Comparison of ENCODE assay signal across 17 cellular contexts in genomic region chr1:18481190-18481920, GRCh38. TPM values are rescaled to one million over a fixed set of nuclear protein-coding genes. Genes with fewer than 3 reads are reported as not detected.
A peak's percentile ranks its signal among the peaks of the same experiment; 100 is the strongest.
DNase-seq lines count a peak whose midpoint lies in the region; ATAC-seq, FAIRE-seq and TF ChIP-seq lines count a peak whose summit lies in the region.
"Had no signal": no experiment of that assay in that cellular context is flagged by ENCODE, and none has a peak within 500 bp of the region (broad histone marks: within the 10 kb centered on the region; RNA-seq: fewer than 3 reads in every experiment).

No MANE protein-coding gene starts in this region.

- peak overlapping the region; percentile 97 for H4K91ac ChIP-seq in H1 (replicated peaks; ENCODE audit: insufficient read length, low read length)

- FAIRE-seq in H1 (lab: Jason Lieb, UNC): no peak

- peaks cover 34% of the 10 kb centered on the region for H3K27me3 Mint-ChIP-seq in nephron (ENCODE audit: low read depth)
- peaks cover 0 to under 1% (median 0%) of the 10 kb centered on the region in 3 donors for H3K27me3 Mint-ChIP-seq in CD14-positive monocyte (ENCODE audit: low read depth in 3 of 3)
- H3K27me3 Mint-ChIP-seq: activated CD8-positive, alpha-beta T cell treated with anti-CD3 and anti-CD28 coated beads for 36 hours had no signal

- 0 out of 2 replicates have a peak, but pooled peaks cover 6% of the 10 kb centered on the region for H3K79me1 ChIP-seq in H1 (ENCODE audit: low read depth, low read length)

- H3K18ac ChIP-seq in H1 (ENCODE audit: extremely low read depth, low read length): peak overlapping the region; percentile 68

- no peaks in the 10 kb centered on the region for H3K9me3 ChIP-seq in HUES64 (ENCODE audit: insufficient read depth, low read depth, low read length)
- H3K9me3 ChIP-seq in H1 (ENCODE audit: insufficient read depth in 2 of 2, low read depth in 1 of 2, low read length in 1 of 2): peaks cover 0 to 34% of the 10 kb centered on the region in 2 experiments; a peak in 3 of 4 replicates
- H3K9me3 ChIP-seq in vagina: no peaks in the 10 kb centered on the region
- no peaks in the 10 kb centered on the region for H3K9me3 ChIP-seq in aorta (ENCODE audit: control insufficient read depth, low read length)
- H3K9me3 ChIP-seq: gastrocnemius medialis, HAP-1 had no signal

- POLR2A ChIA-PET in H1 (lab: Charles Lee; ENCODE audit: partially characterized antibody): interaction anchor here (0.9 to 1.9 kb wide), 10 partner anchors 12 to 183 kb away, joined by 3 to 19 read pairs (median 4); no protein-coding TSS in a partner anchor

- H2BK15ac ChIP-seq in H1 (ENCODE audit: low read length): peak overlapping the region; percentile 13; the same call in 1 of the 2 replicates

- H3K56ac ChIP-seq in H1 (replicated peaks; ENCODE audit: insufficient read length, low read depth, low read length): peak overlapping the region; percentile 37

- H2BK12ac ChIP-seq in H1 (ENCODE audit: low read depth, low read length): peak overlapping the region; percentile 89

- TF ChIP-seq RAD21 in H1 (IDR thresholded peaks at IDR 0.05 in 1 of 2, conservative IDR thresholded peaks at IDR 0.05 in 1 of 2; ENCODE audit: low read depth in 2 of 2, low read length in 2 of 2): no peak

- H3K4me1 ChIP-seq in HUES64 (ENCODE audit: insufficient read depth, low read length): peaks cover 28% of the 10 kb centered on the region
- peaks cover 15 to 20% (median 17%) of the 10 kb centered on the region in 4 experiments for H3K4me1 ChIP-seq in H1 (replicated peaks in 1 of 4; ENCODE audit: control insufficient read depth in 3 of 4, insufficient read depth in 4 of 4, low read length in 3 of 4)
- H3K4me1 ChIP-seq in vagina: no peaks in the 10 kb centered on the region
- no peaks in the 10 kb centered on the region for H3K4me1 ChIP-seq in aorta (ENCODE audit: control insufficient read depth in 1 of 2, insufficient read depth in 2 of 2, low read length in 2 of 2)
- H3K4me1 ChIP-seq: gastrocnemius medialis, HAP-1 had no signal

- DNase-seq in Caki2 (ENCODE audit: low read depth): peak; percentile 28
- no peak for DNase-seq in H1 (ENCODE audit: low read depth in 1 of 2, low spot score in 2 of 2)
- no peak for DNase-seq in vagina (ENCODE audit: extremely low spot score in 2 of 2)
- no peak for DNase-seq in aorta
- no peak for DNase-seq in activated naive CD4-positive, alpha-beta T cell treated with anti-CD3 and anti-CD28 coated beads, Interleukin-2, amount 50 U/mL, for 72 hours (ENCODE audit: low spot score in 2 of 2)
- no peak for DNase-seq in CD14-positive monocyte (ENCODE audit: low spot score)
- DNase-seq: activated CD8-positive, alpha-beta T cell treated with anti-CD3 and anti-CD28 coated beads for 36 hours; activated naive CD8-positive, alpha-beta T cell treated with anti-CD3 and anti-CD28 coated beads for 36 hours; CD8-positive, alpha-beta T cell; cortex of kidney; gastrocnemius medialis; T-helper 2 cell had no signal

- peaks cover 19% of the 10 kb centered on the region for H3K36me3 ChIP-seq in HUES64 (ENCODE audit: insufficient read depth, low read length)
- H3K36me3 ChIP-seq in H1 (ENCODE audit: control insufficient read depth in 2 of 4, insufficient read depth in 4 of 4, low read length in 3 of 4): peaks cover 5 to 29% (median 10%) of the 10 kb centered on the region in 4 experiments; a peak in 4 of 8 replicates
- no peaks in the 10 kb centered on the region for H3K36me3 ChIP-seq in vagina
- H3K36me3 ChIP-seq in aorta (ENCODE audit: control insufficient read depth in 1 of 2, insufficient read depth in 2 of 2, low read length in 1 of 2): no peaks in the 10 kb centered on the region
- H3K36me3 ChIP-seq: gastrocnemius medialis, HAP-1 had no signal

- H3K4me1 Mint-ChIP-seq in nephron (peaks cover 21% of the 10 kb centered on the region), CD14-positive monocyte (no peaks in the 10 kb centered on the region)

- H3K9ac ChIP-seq in HUES64 (ENCODE audit: low read depth, low read length): peak overlapping the region; percentile 52
- no peak overlapping the region; a peak in 1 of 7 replicates for H3K9ac ChIP-seq in H1 (replicated peaks in 1 of 4; ENCODE audit: extremely low read depth in 1 of 4, low read depth in 3 of 4, low read length in 3 of 4)

- H3K4me3 ChIP-seq in HUES64 (ENCODE audit: low read length) (peak overlapping the region; percentile 26; the same call in 1 of the 2 replicates), H1 (ENCODE audit: extremely low read depth in 1 of 4, insufficient read depth in 2 of 4, low read depth in 3 of 4, low read length in 4 of 4) (peak overlapping the region in 1 of 4 experiments; percentile 29; a peak in 2 of 8 replicates), vagina (no peak overlapping the region), aorta (ENCODE audit: low read length in 2 of 2) (no peak overlapping the region)
- H3K4me3 ChIP-seq: gastrocnemius medialis, HAP-1 had no signal

- H3K27ac ChIP-seq in HUES64 (ENCODE audit: low read depth, low read length) (peak overlapping the region; percentile 87), H1 (ENCODE audit: low read depth, low read length) (peak overlapping the region; percentile 68; the same call in 1 of the 2 replicates), vagina (no peak overlapping the region), aorta (ENCODE audit: low read depth in 1 of 2, low read length in 2 of 2) (no peak overlapping the region)
- H3K27ac ChIP-seq: gastrocnemius medialis had no signal

- peak overlapping the region; percentile 1 for H2AK5ac ChIP-seq in H1 (ENCODE audit: low read depth, low read length)

- TF ChIP-seq CTCF in H1 (IDR thresholded peaks at IDR 0.05; ENCODE audit: control extremely low read depth in 1 of 3, insufficient read depth in 1 of 3, low read depth in 1 of 3, low read length in 3 of 3): no peak
- no peak for TF ChIP-seq CTCF in nephron (IDR thresholded peaks at IDR 0.05; ENCODE audit: unreplicated experiment in 3 of 3)
- no peak for TF ChIP-seq CTCF in vagina (IDR thresholded peaks at IDR 0.05)
- TF ChIP-seq CTCF in CD14-positive monocyte (IDR thresholded peaks at IDR 0.05): no peak

- peak overlapping the region; percentile 93 for H2BK120ac ChIP-seq in H1 (replicated peaks; ENCODE audit: low read depth, low read length)

- peak overlapping the region; percentile 91; the same call in 1 of the 2 replicates for H2BK20ac ChIP-seq in H1 (ENCODE audit: low read length)

- peak overlapping the region; percentile 94 for H3K4ac ChIP-seq in H1 (replicated peaks; ENCODE audit: insufficient read length, low read depth, low read length)

- no peaks in the 10 kb centered on the region for H4K20me1 ChIP-seq in H1 (replicated peaks in 1 of 2; ENCODE audit: control insufficient read depth in 1 of 2, insufficient read depth in 2 of 2, low read length in 2 of 2)

- H3K9me3 Mint-ChIP-seq in nephron (no peaks in the 10 kb centered on the region), CD14-positive monocyte (peaks cover 0 to 2% (median 0%) of the 10 kb centered on the region in 7 donors)
- no peaks in the 10 kb centered on the region for H3K9me3 Mint-ChIP-seq in activated naive CD4-positive, alpha-beta T cell treated with anti-CD3 and anti-CD28 coated beads, Interleukin-2, amount 50 U/mL, for 72 hours
- H3K9me3 Mint-ChIP-seq: activated CD8-positive, alpha-beta T cell treated with anti-CD3 and anti-CD28 coated beads for 36 hours; activated naive CD8-positive, alpha-beta T cell treated with anti-CD3 and anti-CD28 coated beads for 36 hours; CD8-positive, alpha-beta T cell had no signal

- H3K23me2 ChIP-seq in H1 (ENCODE audit: low read depth, low read length): no peaks in the 10 kb centered on the region

- peak overlapping the region; percentile 34 to 39 for H3K4me2 ChIP-seq in H1 (ENCODE audit: insufficient read depth in 1 of 2, low read depth in 2 of 2, low read length in 2 of 2)

- H3K23ac ChIP-seq in H1 (ENCODE audit: insufficient read length): no peak overlapping the region

- in situ Hi-C loops in Caki2 (cut with HindIII; ENCODE audit: low pct_unique_long_range_greater_than_20kb, low sequenced_read_pairs): no loop called here

- TF ChIP-seq POLR2A in H1 (IDR thresholded peaks at IDR 0.05; ENCODE audit: control extremely low read depth in 1 of 2, low read depth in 2 of 2, low read length in 2 of 2) (no peak), vagina (IDR thresholded peaks at IDR 0.05) (no peak)

- H2AFZ ChIP-seq in H1 (ENCODE audit: low read length): no peak overlapping the region

- H3K27me3 ChIP-seq in HUES64 (ENCODE audit: insufficient read depth, low read length) (no peaks in the 10 kb centered on the region), H1 (replicated peaks in 1 of 4; ENCODE audit: control insufficient read depth in 3 of 4, extremely low read depth in 1 of 4, insufficient read depth in 3 of 4, low read length in 3 of 4) (no peaks in the 10 kb centered on the region; a peak in 1 of 7 replicates), vagina (no peaks in the 10 kb centered on the region), aorta (ENCODE audit: control insufficient read depth in 1 of 2, insufficient read depth in 2 of 2, low read length in 1 of 2) (no peaks in the 10 kb centered on the region)

- CTCF ChIA-PET in H1 (lab: Charles Lee; ENCODE audit: partially characterized antibody): interaction anchor here (0.7 to 2.1 kb wide), 13 partner anchors 10 to 607 kb away, joined by 3 to 6 read pairs (median 3); no protein-coding TSS in a partner anchor

- H3K27ac Mint-ChIP-seq in nephron: peak overlapping the region; percentile 96 to 98 (median 97)
- H3K27ac Mint-ChIP-seq in activated naive CD4-positive, alpha-beta T cell treated with anti-CD3 and anti-CD28 coated beads, Interleukin-2, amount 50 U/mL, for 72 hours: no peak overlapping the region
- no peak overlapping the region for H3K27ac Mint-ChIP-seq in CD14-positive monocyte
- H3K27ac Mint-ChIP-seq: activated CD8-positive, alpha-beta T cell treated with anti-CD3 and anti-CD28 coated beads for 36 hours; activated naive CD8-positive, alpha-beta T cell treated with anti-CD3 and anti-CD28 coated beads for 36 hours; CD8-positive, alpha-beta T cell; memory B cell had no signal

- intact Hi-C loops in vagina (cut with DNase I) (no loop called here), aorta (cut with DNase I) (no loop called here), CD14-positive monocyte (cut with micrococcal nuclease) (no loop called here)

- no peak for ATAC-seq in aorta (ENCODE audit: low FRiP score)
- no peak for ATAC-seq in activated naive CD4-positive, alpha-beta T cell treated with anti-CD3 and anti-CD28 coated beads, Interleukin-2, amount 50 U/mL, for 72 hours
- ATAC-seq: activated CD8-positive, alpha-beta T cell treated with anti-CD3 and anti-CD28 coated beads for 36 hours; CD8-positive, alpha-beta T cell; gastrocnemius medialis had no signal

- H3K4me3 Mint-ChIP-seq in nephron: peak overlapping the region in 1 of 3 experiments; percentile 17
- H3K4me3 Mint-ChIP-seq in CD14-positive monocyte: no peak overlapping the region
- H3K4me3 Mint-ChIP-seq: activated CD8-positive, alpha-beta T cell treated with anti-CD3 and anti-CD28 coated beads for 36 hours; activated naive CD8-positive, alpha-beta T cell treated with anti-CD3 and anti-CD28 coated beads for 36 hours; CD8-positive, alpha-beta T cell; memory B cell had no signal

- peak overlapping the region; percentile 84 for H4K5ac ChIP-seq in H1 (ENCODE audit: insufficient read length, low read depth, low read length)

- H3K36me3 Mint-ChIP-seq in nephron (ENCODE audit: low read depth) (no peaks in the 10 kb centered on the region), CD14-positive monocyte (no peaks in the 10 kb centered on the region)
- H3K36me3 Mint-ChIP-seq in activated naive CD4-positive, alpha-beta T cell treated with anti-CD3 and anti-CD28 coated beads, Interleukin-2, amount 50 U/mL, for 72 hours: no peaks in the 10 kb centered on the region
- H3K36me3 Mint-ChIP-seq: activated naive CD8-positive, alpha-beta T cell treated with anti-CD3 and anti-CD28 coated beads for 36 hours; CD8-positive, alpha-beta T cell; memory B cell had no signal

- no peak for TF ChIP-seq EP300 in H1 (IDR thresholded peaks at IDR 0.05; ENCODE audit: borderline replicate concordance in 1 of 2, low read depth in 2 of 2, low read length in 2 of 2)

- peak overlapping the region; percentile 99 for H2BK5ac ChIP-seq in H1 (ENCODE audit: low read depth, low read length)

- peaks cover 0 to 4% of the 10 kb centered on the region in 2 experiments; a peak in 1 of 4 replicates for H3K79me2 ChIP-seq in H1 (ENCODE audit: control insufficient read depth in 1 of 2, insufficient read depth in 2 of 2, low read length in 2 of 2)

- 69% methylated on average over 25 of the region's 25 CpGs for WGBS in HUES64
- WGBS in H1 (ENCODE audit: extremely low coverage in 1 of 2, insufficient coverage in 1 of 2, insufficient read length in 1 of 2, insufficient replicate concordance in 2 of 2, low coverage in 1 of 2, low lambda C conversion rate in 2 of 2, missing lambda C conversion rate in 1 of 2), 2 experiments: 76% methylated on average over 24 of the region's 25 CpGs; no CpG with 5 or more reads in 1 of the 2 experiments
- WGBS in aorta, 2 donors: 67 to 76% methylated on average over 23 to 25 of the region's 25 CpGs

- H3K14ac ChIP-seq in H1 (ENCODE audit: insufficient read length): no peak overlapping the region

- H4K8ac ChIP-seq in H1 (ENCODE audit: extremely low read depth, insufficient read depth, low read length): no peak overlapping the region; the same call in 1 of the 2 replicates

RNA-seq across cellular contexts. Expression of gene KLHDC7A, which starts 0.6 kb away (rescaled TPM):
- 14.4 and 16.3 TPM in 2 replicates for total RNA-seq in Caki2 (2014; rRNA removed; shearing (Covaris generic); ENCODE audit: low replicate concordance)
- 10.5 TPM for polyA plus RNA-seq in HUES64 (2013, experiment 1 of 2)
- polyA plus RNA-seq in HUES64 (2013, experiment 2 of 2): 7.1 TPM
- 18.9 and 19.1 TPM in 2 replicates for total RNA-seq in H1 (2021; fragmentation: NEBNext Ultra II Directional; extraction: Animal tissue kit (Norgen Biotek cat#: 25700))
- 3.9 and 8.5 TPM in 2 replicates for polyA plus RNA-seq in H1 (2011; rRNA removed)
- 6.8 TPM for polyA plus RNA-seq in H1 (2011; cell fraction: cytosol; rRNA removed)
- polyA plus RNA-seq in H1 (2011; cell fraction: nucleus; rRNA removed): 15.3 TPM
- 7.8 to 11.5 TPM (median 10.0 TPM) in 4 replicates for polyA plus RNA-seq in H1 (2012, experiment 1 of 2)
- polyA plus RNA-seq in H1 (2012, experiment 2 of 2): 8.7 TPM
- polyA plus RNA-seq in H1 (2013, experiment 1 of 2): 17.9 TPM
- polyA plus RNA-seq in H1 (2013, experiment 2 of 2): 18.2 TPM
- polyA minus RNA-seq in H1 (2011; rRNA and poly(A)+ RNA removed): 9.1 and 9.2 TPM in 2 replicates
- polyA minus RNA-seq in H1 (2011; cell fraction: cytosol; rRNA and poly(A)+ RNA removed): 11.3 TPM
- 21.2 TPM for polyA minus RNA-seq in H1 (2011; cell fraction: nucleus; rRNA and poly(A)+ RNA removed)
- not detected for total RNA-seq in vagina
- total RNA-seq in aorta: not detected
- polyA plus RNA-seq in aorta: not detected
- total RNA-seq in activated naive CD4-positive, alpha-beta T cell treated with anti-CD3 and anti-CD28 coated beads, Interleukin-2, amount 50 U/mL, for 72 hours: not detected
- polyA plus RNA-seq in CD14-positive monocyte: not detected
- total RNA-seq: activated CD8-positive, alpha-beta T cell treated with anti-CD3 and anti-CD28 coated beads for 36 hours; activated naive CD8-positive, alpha-beta T cell treated with anti-CD3 and anti-CD28 coated beads for 36 hours; CD8-positive, alpha-beta T cell; sciatic nerve had no signal

Comparison
In these comparisons a context has a peak if more than half of its experiments do, and no peak if none do; other contexts are left out.
1. H3K27ac ChIP-seq: peak in HUES64 (single experiment) and H1 (single experiment); none in vagina (single experiment) and aorta (0 of 2).
2. H3K27ac Mint-ChIP-seq: peak in nephron (3 of 3); none in activated naive CD4-positive, alpha-beta T cell treated with anti-CD3 and anti-CD28 coated beads, Interleukin-2, amount 50 U/mL, for 72 hours (0 of 2) and CD14-positive monocyte (0 of 7).
3. RNA of gene KLHDC7A, which starts 0.6 kb away (total RNA-seq): 18.9 to 19.1 TPM in H1 and 14.4 to 16.3 TPM in Caki2; not detected in vagina (single experiment), not detected in aorta and not detected in activated naive CD4-positive, alpha-beta T cell treated with anti-CD3 and anti-CD28 coated beads, Interleukin-2, amount 50 U/mL, for 72 hours; every median in the first group is over 10 times any median in the second.